ENCODE assay signal across 6 cellular contexts in genomic region chr2:208467564-208467963, GRCh38.
"Had no signal": no experiment of that assay in that cellular context is flagged by ENCODE, and none has a peak within 500 bp of the region (broad histone marks: within the 10 kb centered on the region; RNA-seq: fewer than 3 reads in every experiment).

No MANE protein-coding gene starts in this region.

- H3K27ac Mint-ChIP-seq: H9 had no signal

- H3K27ac ChIP-seq: GM23248 had no signal

- H3K4me3 ChIP-seq: GM23248, K562 had no signal

- DNase-seq: GM23248, GOT3, H9, HCEC 1CT, IMR-90 had no signal

- H3K9ac ChIP-seq: GM23248 had no signal

- H3K4me3 Mint-ChIP-seq: H9 had no signal
